Comparison of ENCODE assay signal across 8 cellular contexts in genomic region chr19:51691122-51692064, GRCh38. TPM values are rescaled to one million over a fixed set of nuclear protein-coding genes. Genes with fewer than 3 reads are reported as not detected.
DNase-seq lines count a peak whose midpoint lies in the region; ATAC-seq and TF ChIP-seq lines count a peak whose summit lies in the region.

No MANE protein-coding gene starts in this region.

- H3K9me3 ChIP-seq in A673 (ENCODE audit: low read depth, low read length, poor library complexity, severe bottlenecking) = no peaks in the 10 kb centered on the region
- H3K9me3 ChIP-seq in HCT116 (ENCODE audit: control insufficient read depth in 1 of 2, insufficient read depth in 1 of 2, low read depth in 1 of 2, low read length in 2 of 2) = no peaks in the 10 kb centered on the region
- no peaks in the 10 kb centered on the region for H3K9me3 ChIP-seq in ascending aorta
- no peaks in the 10 kb centered on the region for H3K9me3 ChIP-seq in testis

- H3K9me2 ChIP-seq in HCT116 (ENCODE audit: insufficient read depth) = no peaks in the 10 kb centered on the region

- ATAC-seq in HCT116 (no peak), HG03432 (IDR thresholded peaks at IDR 0.05; ENCODE audit: unreplicated experiment) (no peak), GM19035 (IDR thresholded peaks at IDR 0.05; ENCODE audit: unreplicated experiment) (no peak)

- WGBS in testis, 2 donors = 6 to 16% methylated on average over 15 to 16 of the region's 16 CpGs

- no TSS peak for BruUV-seq in A673 (replicated peaks; lab: Mats Ljungman, UMichigan)
- BruUV-seq in HCT116 (replicated peaks; lab: Mats Ljungman, UMichigan) = no TSS peak

- POLR2A ChIA-PET in A673 (lab: Charles Lee; ENCODE audit: low non-redundant PET) (no interaction called here), HCT116 (lab: Charles Lee) (interaction anchor here (0.6 kb wide), 1 partner anchor 47 kb away, joined by 4 read pairs; no protein-coding TSS in a partner anchor)

- H3K4me1 ChIP-seq in A673 (ENCODE audit: insufficient read depth, low read length, poor library complexity, severe bottlenecking) (peaks cover 21% of the 10 kb centered on the region), HCT116 (ENCODE audit: control insufficient read depth in 1 of 2, insufficient read depth in 2 of 2, low read length in 2 of 2) (peaks cover 18 to 41% of the 10 kb centered on the region in 2 experiments), ascending aorta (peaks cover 12 to 21% of the 10 kb centered on the region in 2 donors), testis (peaks cover 27% of the 10 kb centered on the region)

- H3K4me3 ChIP-seq in A673 (ENCODE audit: low read depth, low read length, poor library complexity, severe bottlenecking) (peak overlapping the region; percentile 86), HCT116 (replicated peaks in 1 of 2; ENCODE audit: low read depth in 1 of 2, low read length in 2 of 2) (peak overlapping the region; percentile 78 to 79), ascending aorta (peak overlapping the region; percentile 71 to 89), testis (peak overlapping the region; percentile 91)

- CTCF ChIA-PET in A673 (lab: Charles Lee) (no interaction called here), HCT116 (lab: Charles Lee) (no interaction called here)

- peaks cover 52% of the 10 kb centered on the region for H3K79me2 ChIP-seq in HCT116 (ENCODE audit: insufficient read depth, low read length)

- TF ChIP-seq CTCF in A673 (conservative IDR thresholded peaks at IDR 0.05; ENCODE audit: low read depth, low read length) (no peak), HCT116 (IDR thresholded peaks at IDR 0.05 in 2 of 3, conservative IDR thresholded peaks at IDR 0.05 in 1 of 3; ENCODE audit: borderline replicate concordance in 1 of 3, insufficient read depth in 1 of 3, low read depth in 2 of 3, low read length in 2 of 3) (no peak), ascending aorta (IDR thresholded peaks at IDR 0.05) (no peak), testis (IDR thresholded peaks at IDR 0.05) (no peak)

- TF ChIP-seq POLR2A in HCT116 (IDR thresholded peaks at IDR 0.05; ENCODE audit: borderline replicate concordance, extremely low read depth, insufficient read depth, insufficient read length) (no peak), testis (IDR thresholded peaks at IDR 0.05) (no peak)

- H3K4me2 ChIP-seq in HCT116 (ENCODE audit: low read length) = peak overlapping the region; percentile 88

- H3K9ac ChIP-seq in HCT116 (ENCODE audit: low read length) = peak overlapping the region; percentile 67

- no peak overlapping the region for H2AFZ ChIP-seq in HCT116 (ENCODE audit: low read depth, low read length, poor library complexity, severe bottlenecking)

- peak; percentile 72 for DNase-seq in A673 (ENCODE audit: low spot score)
- no peak for DNase-seq in HCT116 (ENCODE audit: low read depth, low spot score)
- no peak for DNase-seq in ascending aorta (ENCODE audit: low spot score in 2 of 2)
- DNase-seq in testis = peak; percentile 44
- no peak for DNase-seq in HT-29 (ENCODE audit: low spot score)

- H3K36me3 ChIP-seq in A673 (ENCODE audit: insufficient read depth, low read length, poor library complexity, severe bottlenecking) (peaks cover 20% of the 10 kb centered on the region), HCT116 (ENCODE audit: control insufficient read depth in 1 of 2, insufficient read depth in 2 of 2, low read length in 2 of 2) (peaks cover 5 to 9% of the 10 kb centered on the region in 2 experiments; a peak in 2 of 4 replicates), ascending aorta (peaks cover 17 to 31% of the 10 kb centered on the region in 2 donors), testis (ENCODE audit: low read depth, missing control alignments) (no peaks in the 10 kb centered on the region)

- H3K27ac ChIP-seq in A673 (ENCODE audit: low read depth, low read length, poor library complexity, severe bottlenecking) (peak overlapping the region; percentile 83), HCT116 (ENCODE audit: low read depth, low read length) (peak overlapping the region; percentile 66), ascending aorta (peak overlapping the region; percentile 97 to 100), layer of hippocampus (ENCODE audit: low read depth, low read length) (peak overlapping the region; percentile 96), testis (peak overlapping the region; percentile 96 to 99)

- no peak for TF ChIP-seq RAD21 in HCT116 (IDR thresholded peaks at IDR 0.05; ENCODE audit: low read depth)

- intact Hi-C loops in A673 (cut with micrococcal nuclease; ENCODE audit: unreplicated experiment) = no loop called here
- intact Hi-C loops in HCT116 (cut with micrococcal nuclease) = no loop called here
- intact Hi-C loops in ascending aorta (cut with DNase I) = loop anchor here (10.0 kb wide), 1 partner anchor 1317 kb away; the partner anchor contains the start of gene NR1H2
- intact Hi-C loops in testis (cut with DNase I; ENCODE audit: low total_unique reads) = no loop called here

- H4K20me1 ChIP-seq in HCT116 (ENCODE audit: insufficient read depth) = no peaks in the 10 kb centered on the region

- RAD21 ChIA-PET in HCT116 (lab: Charles Lee; ENCODE audit: low non-redundant PET in 1 of 2, low total read pairs in 2 of 2, uncharacterized antibody in 2 of 2, unreplicated experiment in 2 of 2) = no interaction called here

- H3K27me3 ChIP-seq in A673 (replicated peaks; ENCODE audit: insufficient read depth, low read depth, low read length, poor library complexity) = no peaks in the 10 kb centered on the region
- H3K27me3 ChIP-seq in HCT116 (ENCODE audit: insufficient read depth, low read length) = no peaks in the 10 kb centered on the region
- no peaks in the 10 kb centered on the region for H3K27me3 ChIP-seq in ascending aorta
- H3K27me3 ChIP-seq in layer of hippocampus (ENCODE audit: control insufficient read depth, insufficient read depth, low read length) = no peaks in the 10 kb centered on the region
- H3K27me3 ChIP-seq in testis = no peaks in the 10 kb centered on the region

TF ChIP-seq in HCT116, 20 proteins besides CTCF, POLR2A, EP300 and RAD21 (continues in another document):
- TF ChIP-seq CBX3 (IDR thresholded peaks at IDR 0.05; ENCODE audit: low read depth) (no peak), POLR2AphosphoS5 (IDR thresholded peaks at IDR 0.05; ENCODE audit: low read depth, low read length) (no peak), ZNF274 (IDR thresholded peaks at IDR 0.05; ENCODE audit: low read depth, low read length) (no peak), EZH2 (IDR thresholded peaks at IDR 0.05) (no peak), SP1 (IDR thresholded peaks at IDR 0.05; ENCODE audit: low read depth) (no peak), EGR1 (IDR thresholded peaks at IDR 0.05; ENCODE audit: low read depth) (no peak), YY1 (IDR thresholded peaks at IDR 0.05; ENCODE audit: extremely low read depth, insufficient replicate concordance, low read depth, low read length) (no peak), ELF1 (IDR thresholded peaks at IDR 0.05; ENCODE audit: borderline replicate concordance, low read depth) (no peak)
- TF ChIP-seq, protein P1, sequence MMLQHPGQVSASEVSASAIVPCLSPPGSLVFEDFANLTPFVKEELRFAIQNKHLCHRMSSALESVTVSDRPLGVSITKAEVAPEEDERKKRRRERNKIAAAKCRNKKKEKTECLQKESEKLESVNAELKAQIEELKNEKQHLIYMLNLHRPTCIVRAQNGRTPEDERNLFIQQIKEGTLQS (IDR thresholded peaks at IDR 0.05) = no peak
- TF ChIP-seq, protein P2, sequence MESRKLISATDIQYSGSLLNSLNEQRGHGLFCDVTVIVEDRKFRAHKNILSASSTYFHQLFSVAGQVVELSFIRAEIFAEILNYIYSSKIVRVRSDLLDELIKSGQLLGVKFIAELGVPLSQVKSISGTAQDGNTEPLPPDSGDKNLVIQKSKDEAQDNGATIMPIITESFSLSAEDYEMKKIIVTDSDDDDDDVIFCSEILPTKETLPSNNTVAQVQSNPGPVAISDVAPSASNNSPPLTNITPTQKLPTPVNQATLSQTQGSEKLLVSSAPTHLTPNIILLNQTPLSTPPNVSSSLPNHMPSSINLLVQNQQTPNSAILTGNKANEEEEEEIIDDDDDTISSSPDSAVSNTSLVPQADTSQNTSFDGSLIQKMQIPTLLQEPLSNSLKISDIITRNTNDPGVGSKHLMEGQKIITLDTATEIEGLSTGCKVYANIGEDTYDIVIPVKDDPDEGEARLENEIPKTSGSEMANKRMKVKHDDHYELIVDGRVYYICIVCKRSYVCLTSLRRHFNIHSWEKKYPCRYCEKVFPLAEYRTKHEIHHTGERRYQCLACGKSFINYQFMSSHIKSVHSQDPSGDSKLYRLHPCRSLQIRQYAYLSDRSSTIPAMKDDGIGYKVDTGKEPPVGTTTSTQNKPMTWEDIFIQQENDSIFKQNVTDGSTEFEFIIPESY (IDR thresholded peaks at IDR 0.05; ENCODE audit: extremely low read depth, insufficient replicate concordance, low read length) = no peak

RNA-seq across cellular contexts. Expression of gene SPACA6, which starts 1.7 kb away (rescaled TPM):
- 28.4 and 28.6 TPM in 2 replicates for total RNA-seq in A673 (2021)
- 13.9 TPM for total RNA-seq in HCT116 (2021; ENCODE audit: unreplicated experiment)
- 4.6 and 6.9 TPM in 2 replicates for polyA plus RNA-seq in HCT116 (2012)
- total RNA-seq in ascending aorta = 16.0 TPM
- 100 to 1,000 TPM in 1 of 2 donors, 10 to 100 TPM in 1; 37.8 to 106 TPM for total RNA-seq in testis
- polyA plus RNA-seq in testis (ENCODE audit: insufficient read depth, low read depth, low replicate concordance) = 19.8 TPM
- 13.6 and 17.8 TPM in 2 replicates for total RNA-seq in HT-29 (2014; rRNA removed; shearing (Covaris generic))

RNA-seq across cellular contexts. Expression of gene HAS1, which starts 32.4 kb away (rescaled TPM):
- not detected in 2 replicates for total RNA-seq in A673 (2021)
- total RNA-seq in HCT116 (2021; ENCODE audit: unreplicated experiment) = not detected
- 0.04 TPM in 1 of 2 replicates, not detected in the other for polyA plus RNA-seq in HCT116 (2012)
- total RNA-seq in ascending aorta = 2.9 TPM
- 1 to 10 TPM in 1 of 2 donors, under 1 TPM in 1; 0.99 to 2.1 TPM for total RNA-seq in testis
- 0.44 TPM for polyA plus RNA-seq in testis (ENCODE audit: insufficient read depth, low read depth, low replicate concordance)
- 0.05 TPM in 1 of 2 replicates, not detected in the other for total RNA-seq in HT-29 (2014; rRNA removed; shearing (Covaris generic))

RNA-seq across cellular contexts. Expression of gene SIGLEC14, which starts 44.8 kb away (rescaled TPM):
- total RNA-seq in A673 (2021) (not detected in 2 replicates), HCT116 (2021; ENCODE audit: unreplicated experiment) (not detected), ascending aorta (0.75 TPM), testis (1 to 10 TPM; 3.7 to 5.7 TPM)
- polyA plus RNA-seq in HCT116 (2012) = not detected in 2 replicates
- polyA plus RNA-seq in testis (ENCODE audit: insufficient read depth, low read depth, low replicate concordance) = 1.5 TPM
- not detected in 2 replicates for total RNA-seq in HT-29 (2014; rRNA removed; shearing (Covaris generic))

Comparison
In these comparisons a context has a peak if more than half of its experiments do, and no peak if none do; other contexts are left out.
1. DNase-seq: peak in A673 (single experiment) and testis (single experiment); none in HCT116 (single experiment), ascending aorta (0 of 2) and HT-29 (single experiment).
2. Peak in every context shown above with its lines, with median percentiles within 50 percentile points of each other: H3K27ac ChIP-seq and H3K4me3 ChIP-seq.